In the genomic region with DNA sequence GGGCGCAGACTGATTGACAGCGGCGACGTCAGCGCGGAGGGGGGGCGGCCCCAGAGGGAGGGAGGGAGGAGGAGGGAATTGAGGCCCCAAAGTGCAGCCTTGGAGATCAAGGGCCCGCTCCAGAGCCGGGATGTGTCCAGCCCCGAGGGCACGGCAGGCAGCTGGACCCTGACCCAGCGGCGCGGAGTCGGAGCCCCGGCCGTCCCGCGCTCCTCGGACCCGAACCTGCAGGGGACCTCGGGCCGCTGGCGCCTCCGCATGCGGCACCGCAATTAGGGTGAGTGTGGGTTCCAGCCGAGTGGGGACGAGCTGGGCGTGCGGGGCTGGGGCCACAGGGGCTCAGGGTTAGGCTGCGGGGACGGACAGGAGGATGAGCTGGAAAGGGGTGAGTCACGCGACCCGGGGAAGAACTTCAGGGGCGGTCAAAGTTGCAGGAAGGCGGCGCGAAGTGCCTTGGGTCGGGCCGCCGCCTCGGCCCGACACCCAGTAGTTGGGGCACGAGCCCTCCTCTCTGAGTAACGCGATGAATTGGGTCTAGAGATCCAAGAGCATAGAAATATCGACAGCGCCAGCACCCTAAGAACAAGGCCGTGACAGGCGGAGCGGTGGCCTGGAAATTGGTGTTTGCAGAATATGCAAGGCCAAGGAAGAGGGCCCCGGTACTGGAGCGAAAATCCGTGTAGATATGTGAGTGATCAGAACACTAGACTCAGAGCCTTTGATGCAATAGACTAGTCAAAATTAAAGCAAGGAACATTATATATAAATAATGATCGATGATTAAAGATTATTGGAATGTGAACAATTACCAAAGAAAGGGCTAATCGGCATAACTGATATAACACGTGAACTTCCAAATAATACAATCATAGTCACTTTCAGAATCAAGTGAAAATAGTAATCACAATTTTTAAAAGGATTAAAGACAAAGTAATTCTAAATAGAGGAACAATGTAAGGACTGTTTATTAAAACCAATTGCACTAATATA, we compare ENCODE assay signal across 10 cellular contexts. TPM values are rescaled to one million over a fixed set of nuclear protein-coding genes. Genes with fewer than 3 reads are reported as not detected.
DNase-seq lines count a peak whose midpoint lies in the region; ATAC-seq lines count a peak whose summit lies in the region.
"Had no signal": no experiment of that assay in that cellular context is flagged by ENCODE, and none has a peak within 500 bp of the region (broad histone marks: within the 10 kb centered on the region; RNA-seq: fewer than 3 reads in every experiment).

Gene TBX4 (plus strand): TSS at position 122 of the 990 bp plus-strand sequence. CDS start 4,069 bp downstream, outside the sequence.

- no peak for DNase-seq in Right ventricle myocardium inferior (ENCODE audit: missing footprints)
- no peak for DNase-seq in cardiac septum (ENCODE audit: low spot score)
- DNase-seq in LoVo (ENCODE audit: low spot score), result no peak
- DNase-seq: cortex of kidney, NCI-H774 had no signal

- H3K9me3 ChIP-seq in mesodermal cell (ENCODE audit: control insufficient read depth, low read length), result no peaks in the 10 kb centered on the region

- H3K4me1 ChIP-seq in mesodermal cell (ENCODE audit: control insufficient read depth, insufficient read depth, low read length, poor library complexity, severe bottlenecking) (peaks cover 21% of the 10 kb centered on the region), urinary bladder (ENCODE audit: insufficient read depth) (no peaks in the 10 kb centered on the region)

- H3K36me3 ChIP-seq in mesodermal cell (ENCODE audit: control insufficient read depth, insufficient read depth, low read length) (no peaks in the 10 kb centered on the region), urinary bladder (ENCODE audit: insufficient read depth) (no peaks in the 10 kb centered on the region)

- 1 to 2% methylated on average over 36 to 37 of the region's 59 CpGs for WGBS in mesodermal cell (ENCODE audit: insufficient coverage in 2 of 2), 2 experiments
- 14% methylated on average over 58 of the region's 59 CpGs for WGBS in urinary bladder

- H3K27me3 Mint-ChIP-seq in dendritic cell treated with granulocyte-macrophage colony-stimulating factor and Interleukin-4, amounts not matched to agents 40 ng/mL and 50 ng/mL, for 4 days, result peaks cover 87% of the 10 kb centered on the region

- H3K27ac ChIP-seq in mesodermal cell (ENCODE audit: low read depth, low read length, severe bottlenecking) (no peak within 1 kb of the TSS), urinary bladder (ENCODE audit: low read depth) (no peak within 1 kb of the TSS)

- ATAC-seq in Right ventricle myocardium inferior (peak; percentile 8), GM18909 (IDR thresholded peaks at IDR 0.05; ENCODE audit: poor library complexity, unreplicated experiment) (no peak), GM19455 (IDR thresholded peaks at IDR 0.05; ENCODE audit: unreplicated experiment) (no peak)

- no peak within 1 kb of the TSS for H3K27ac Mint-ChIP-seq in dendritic cell treated with granulocyte-macrophage colony-stimulating factor and Interleukin-4, amounts not matched to agents 40 ng/mL and 50 ng/mL, for 4 days

- peaks cover 34% of the 10 kb centered on the region for H3K4me1 Mint-ChIP-seq in dendritic cell treated with granulocyte-macrophage colony-stimulating factor and Interleukin-4, amounts not matched to agents 40 ng/mL and 50 ng/mL, for 4 days (ENCODE audit: low read depth)

- intact Hi-C loops in Right ventricle myocardium inferior (cut with DNase I) (no loop called here), cardiac septum (cut with DNase I) (no loop called here)
- intact Hi-C loops in dendritic cell treated with granulocyte-macrophage colony-stimulating factor and Interleukin-4, amounts not matched to agents 40 ng/mL and 50 ng/mL, for 4 days (cut with micrococcal nuclease), result no loop called here

- H3K4me3 ChIP-seq in mesodermal cell (ENCODE audit: extremely low read depth, insufficient read depth, low read length, poor library complexity, severe bottlenecking) (peak within 1 kb of the TSS; percentile 29), urinary bladder (ENCODE audit: low read depth, low read length) (peak within 1 kb of the TSS; percentile 35)

- no peaks in the 10 kb centered on the region for H3K9me3 Mint-ChIP-seq in dendritic cell treated with granulocyte-macrophage colony-stimulating factor and Interleukin-4, amounts not matched to agents 40 ng/mL and 50 ng/mL, for 4 days

- H3K36me3 Mint-ChIP-seq in dendritic cell treated with granulocyte-macrophage colony-stimulating factor and Interleukin-4, amounts not matched to agents 40 ng/mL and 50 ng/mL, for 4 days (ENCODE audit: low read depth), result no peaks in the 10 kb centered on the region

- peak within 1 kb of the TSS; percentile 52 for H3K4me3 Mint-ChIP-seq in dendritic cell treated with granulocyte-macrophage colony-stimulating factor and Interleukin-4, amounts not matched to agents 40 ng/mL and 50 ng/mL, for 4 days

RNA-seq across cellular contexts. Expression of gene TBX4, which starts in this region (rescaled TPM):
- total RNA-seq in Right ventricle myocardium inferior (not detected), cardiac septum (0.05 TPM), urinary bladder (9.8 TPM)
- 4.6 TPM for polyA plus RNA-seq in mesodermal cell (2013, experiment 1 of 2)
- polyA plus RNA-seq in mesodermal cell (2013, experiment 2 of 2), result 6.8 TPM
- 13.0 TPM for polyA plus RNA-seq in urinary bladder

Comparison
In these comparisons a context has a peak if more than half of its experiments do, and no peak if none do; other contexts are left out.
1. RNA of gene TBX4 (total RNA-seq): 9.8 TPM in urinary bladder (single experiment); 0.05 TPM in cardiac septum (single experiment) and not detected in Right ventricle myocardium inferior (single experiment); every median in the first group is over 10 times any median in the second.
2. Peak in ATAC-seq in Right ventricle myocardium inferior; RNA of the gene not detected or under 1 TPM.